In the genomic region with DNA sequence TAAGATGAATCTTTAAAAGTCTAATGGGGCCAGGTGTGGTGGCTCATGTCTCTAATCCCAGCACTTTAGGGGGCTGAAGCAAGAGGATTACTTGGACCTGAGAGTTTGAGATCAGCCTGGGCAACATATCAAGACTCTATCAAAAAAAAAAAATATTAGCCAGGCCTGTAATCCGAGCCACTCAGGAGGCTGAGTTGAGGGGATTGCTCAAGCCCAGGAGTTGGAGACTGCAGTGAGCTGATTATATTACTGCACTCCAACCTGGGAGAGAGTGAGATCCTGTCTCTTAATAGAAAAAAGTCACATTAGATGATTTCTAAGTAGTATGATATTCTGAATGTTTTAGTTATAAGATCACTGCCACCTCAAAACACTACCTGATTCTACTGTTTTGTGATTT, we compare ENCODE assay signal across 1 cellular context.
TF ChIP-seq lines count a peak whose summit lies in the region.

No MANE protein-coding gene starts in this region.

TF ChIP-seq in GM23338, 12 proteins besides CTCF, POLR2A, EP300 and RAD21 (continued from another document):
- TF ChIP-seq, protein P1, sequence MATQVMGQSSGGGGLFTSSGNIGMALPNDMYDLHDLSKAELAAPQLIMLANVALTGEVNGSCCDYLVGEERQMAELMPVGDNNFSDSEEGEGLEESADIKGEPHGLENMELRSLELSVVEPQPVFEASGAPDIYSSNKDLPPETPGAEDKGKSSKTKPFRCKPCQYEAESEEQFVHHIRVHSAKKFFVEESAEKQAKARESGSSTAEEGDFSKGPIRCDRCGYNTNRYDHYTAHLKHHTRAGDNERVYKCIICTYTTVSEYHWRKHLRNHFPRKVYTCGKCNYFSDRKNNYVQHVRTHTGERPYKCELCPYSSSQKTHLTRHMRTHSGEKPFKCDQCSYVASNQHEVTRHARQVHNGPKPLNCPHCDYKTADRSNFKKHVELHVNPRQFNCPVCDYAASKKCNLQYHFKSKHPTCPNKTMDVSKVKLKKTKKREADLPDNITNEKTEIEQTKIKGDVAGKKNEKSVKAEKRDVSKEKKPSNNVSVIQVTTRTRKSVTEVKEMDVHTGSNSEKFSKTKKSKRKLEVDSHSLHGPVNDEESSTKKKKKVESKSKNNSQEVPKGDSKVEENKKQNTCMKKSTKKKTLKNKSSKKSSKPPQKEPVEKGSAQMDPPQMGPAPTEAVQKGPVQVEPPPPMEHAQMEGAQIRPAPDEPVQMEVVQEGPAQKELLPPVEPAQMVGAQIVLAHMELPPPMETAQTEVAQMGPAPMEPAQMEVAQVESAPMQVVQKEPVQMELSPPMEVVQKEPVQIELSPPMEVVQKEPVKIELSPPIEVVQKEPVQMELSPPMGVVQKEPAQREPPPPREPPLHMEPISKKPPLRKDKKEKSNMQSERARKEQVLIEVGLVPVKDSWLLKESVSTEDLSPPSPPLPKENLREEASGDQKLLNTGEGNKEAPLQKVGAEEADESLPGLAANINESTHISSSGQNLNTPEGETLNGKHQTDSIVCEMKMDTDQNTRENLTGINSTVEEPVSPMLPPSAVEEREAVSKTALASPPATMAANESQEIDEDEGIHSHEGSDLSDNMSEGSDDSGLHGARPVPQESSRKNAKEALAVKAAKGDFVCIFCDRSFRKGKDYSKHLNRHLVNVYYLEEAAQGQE (IDR thresholded peaks at IDR 0.05; ENCODE audit: unreplicated experiment): no peak
- no peak for TF ChIP-seq JUNB (IDR thresholded peaks at IDR 0.05; ENCODE audit: unreplicated experiment)
- no peak for TF ChIP-seq CREB1 (CRISPR knock-in tag; IDR thresholded peaks at IDR 0.05; ENCODE audit: low read depth)
